9 cellular contexts compared by ENCODE assay signal in the genomic region with DNA sequence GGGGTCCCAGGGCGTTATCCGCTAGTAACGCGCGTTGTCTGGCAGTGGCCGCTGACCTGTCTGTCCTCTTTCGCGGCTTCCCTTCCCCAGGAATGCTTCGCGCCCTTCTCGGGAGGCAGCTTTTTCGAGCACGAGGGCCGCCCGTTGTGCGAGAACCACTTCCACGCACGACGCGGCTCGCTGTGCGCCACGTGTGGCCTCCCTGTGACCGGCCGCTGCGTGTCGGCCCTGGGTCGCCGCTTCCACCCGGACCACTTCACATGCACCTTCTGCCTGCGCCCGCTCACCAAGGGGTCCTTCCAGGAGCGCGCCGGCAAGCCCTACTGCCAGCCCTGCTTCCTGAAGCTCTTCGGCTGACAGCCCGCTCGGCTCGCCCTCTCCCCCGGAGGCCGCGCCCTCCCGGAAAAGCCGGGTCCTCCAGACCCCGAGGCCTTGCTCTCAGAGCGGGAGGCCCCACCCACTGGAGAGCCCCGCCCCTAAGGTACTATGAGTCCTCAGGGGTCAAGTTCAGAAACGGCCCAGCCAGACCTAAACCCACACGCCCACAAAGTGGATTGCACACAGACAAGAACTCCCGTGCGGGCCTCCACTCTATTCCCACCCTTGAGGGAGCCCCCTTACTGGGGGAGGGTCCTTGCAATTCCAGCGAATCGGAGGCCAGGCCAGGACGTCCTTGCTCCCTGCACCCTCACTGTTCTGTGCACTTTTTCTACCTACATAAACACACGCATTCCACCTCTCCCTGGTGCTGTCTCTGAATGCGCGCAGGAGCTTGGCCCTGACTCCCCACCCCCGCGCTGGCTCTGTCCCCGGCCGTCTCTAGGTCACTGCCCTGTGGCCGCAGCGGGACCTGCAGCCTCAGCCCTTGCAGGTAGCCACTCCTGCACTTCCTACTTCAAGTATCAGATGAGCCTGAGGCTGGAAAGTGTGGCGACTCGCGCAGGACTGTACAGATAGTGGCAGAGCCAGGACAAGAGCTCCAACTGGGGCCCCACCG. TPM values are rescaled to one million over a fixed set of nuclear protein-coding genes. Genes with fewer than 3 reads are reported as not detected.
DNase-seq lines count a peak whose midpoint lies in the region; ATAC-seq, FAIRE-seq and TF ChIP-seq lines count a peak whose summit lies in the region.
"Had no signal": no experiment of that assay in that cellular context is flagged by ENCODE, and none has a peak within 500 bp of the region (broad histone marks: within the 10 kb centered on the region; RNA-seq: fewer than 3 reads in every experiment).

No MANE protein-coding gene starts in this region.

- TF ChIP-seq RAD21 in GM12878 (IDR thresholded peaks at IDR 0.05; ENCODE audit: insufficient read depth, low read depth, low read length), result no peak

- no peaks in the 10 kb centered on the region for H3K9me3 Mint-ChIP-seq in natural killer cell treated with Interleukin-12 subunit alpha and Interleukin-12 subunit beta and Interleukin-15 and Interleukin-18, amount 100 ng/mL, for 72 hours

- H2AFZ ChIP-seq in mammary epithelial cell (ENCODE audit: low read depth, low read length) (no peak overlapping the region), GM12878 (ENCODE audit: control insufficient read depth, low read depth, low read length) (peak overlapping the region; percentile 71; the same call in 1 of the 2 replicates)

- TF ChIP-seq CTCF in mammary epithelial cell (conservative IDR thresholded peaks at IDR 0.05 in 1 of 2, IDR thresholded peaks at IDR 0.05 in 1 of 2; ENCODE audit: extremely low read depth in 1 of 2, insufficient read depth in 1 of 2, low read depth in 1 of 2, low read length in 2 of 2) (no peak), GM12878 (IDR thresholded peaks at IDR 0.05 in 2 of 3, conservative IDR thresholded peaks at IDR 0.05 in 1 of 3; ENCODE audit: control insufficient read depth in 2 of 3, extremely low read depth in 1 of 3, insufficient read depth in 1 of 3, low read depth in 3 of 3, low read length in 3 of 3) (no peak)

- H3K4me3 ChIP-seq in mammary epithelial cell (replicated peaks in 1 of 3; ENCODE audit: insufficient read depth in 1 of 3, low read depth in 2 of 3, low read length in 3 of 3) (no peak overlapping the region), GM12878 (peak overlapping the region; percentile 47; the same call in 1 of the 2 replicates)

- H3K9ac ChIP-seq in mammary epithelial cell (ENCODE audit: insufficient read depth, low read length), result no peak overlapping the region
- H3K9ac ChIP-seq in GM12878 (ENCODE audit: control insufficient read depth, insufficient read depth, low read length), result no peak overlapping the region

- H3K4me1 ChIP-seq in mammary epithelial cell (ENCODE audit: insufficient read depth, low read length), result no peaks in the 10 kb centered on the region
- H3K4me1 ChIP-seq in GM12878 (ENCODE audit: control insufficient read depth, insufficient read depth, low read length), result peaks cover 7% of the 10 kb centered on the region; the same call in 1 of the 2 replicates

- peak overlapping the region; percentile 9 to 44 for H3K27ac Mint-ChIP-seq in natural killer cell treated with Interleukin-12 subunit alpha and Interleukin-12 subunit beta and Interleukin-15 and Interleukin-18, amount 100 ng/mL, for 72 hours

- ATAC-seq in GM12878 (peak; percentile 64), GM21526 (IDR thresholded peaks at IDR 0.05; ENCODE audit: low FRiP score, unreplicated experiment) (no peak)
- peak; percentile 39 to 62 for ATAC-seq in natural killer cell treated with Interleukin-12 subunit alpha and Interleukin-12 subunit beta and Interleukin-15 and Interleukin-18, amount 100 ng/mL, for 72 hours

- H3K9me3 ChIP-seq in mammary epithelial cell (replicated peaks; ENCODE audit: insufficient read depth, low read length) (no peaks in the 10 kb centered on the region), GM12878 (replicated peaks; ENCODE audit: control insufficient read depth, insufficient read depth, low read length) (no peaks in the 10 kb centered on the region)

- H3K4me1 Mint-ChIP-seq in natural killer cell treated with Interleukin-12 subunit alpha and Interleukin-12 subunit beta and Interleukin-15 and Interleukin-18, amount 100 ng/mL, for 72 hours (ENCODE audit: low read depth in 2 of 2), result peaks cover 19 to 22% of the 10 kb centered on the region in 2 donors

- intact Hi-C loops in mammary epithelial cell (cut with micrococcal nuclease) (no loop called here), GM12878 (cut with micrococcal nuclease; ENCODE audit: unreplicated experiment) (no loop called here)

- H4K20me1 ChIP-seq in mammary epithelial cell (ENCODE audit: insufficient read depth, low read length), result no peaks in the 10 kb centered on the region
- H4K20me1 ChIP-seq in GM12878 (ENCODE audit: control insufficient read depth, insufficient read depth), result no peaks in the 10 kb centered on the region

- RAD21 ChIA-PET in GM12878 (lab: Charles Lee; ENCODE audit: unreplicated experiment), result no interaction called here

- H3K27me3 ChIP-seq in mammary epithelial cell (ENCODE audit: insufficient read depth, low read length), result no peaks in the 10 kb centered on the region
- H3K27me3 ChIP-seq in GM12878 (replicated peaks in 1 of 2; ENCODE audit: control insufficient read depth in 2 of 2, insufficient read depth in 2 of 2, low read length in 1 of 2), result peaks cover 0 to 11% of the 10 kb centered on the region in 2 experiments; a peak in 3 of 4 replicates

- SMC1A ChIA-PET in GM12878 (lab: Charles Lee; ENCODE audit: uncharacterized antibody, unreplicated experiment), result no interaction called here

- H3K4me2 ChIP-seq in mammary epithelial cell (ENCODE audit: insufficient read depth, low read depth, low read length), result no peak overlapping the region
- peak overlapping the region; percentile 77 for H3K4me2 ChIP-seq in GM12878 (ENCODE audit: control insufficient read depth, insufficient read depth)

- FAIRE-seq in GM12878 (lab: Jason Lieb, UNC), result no peak

- CTCF ChIA-PET in mammary epithelial cell (lab: Charles Lee; ENCODE audit: low non-redundant PET) (no interaction called here), GM12878 (lab: Yijun Ruan, JAX) (no interaction called here)

- peaks cover 10% of the 10 kb centered on the region for H3K36me3 ChIP-seq in mammary epithelial cell (ENCODE audit: insufficient read depth, low read length)
- H3K36me3 ChIP-seq in GM12878 (ENCODE audit: control insufficient read depth in 2 of 2, insufficient read depth in 2 of 2, low read length in 1 of 2), result no peaks in the 10 kb centered on the region

- dilution Hi-C loops in mammary epithelial cell (cut with HindIII; ENCODE audit: low sequenced_read_pairs), result no loop called here

- no peak; the same call in 1 of the 2 replicates for TF ChIP-seq POLR2A in GM12878 (IDR thresholded peaks at IDR 0.05; ENCODE audit: low read depth, low read length)

- 83% methylated on average over 22 of the region's 67 CpGs for WGBS in mammary epithelial cell (ENCODE audit: low coverage, missing lambda C conversion rate)
- WGBS in GM12878 (ENCODE audit: insufficient coverage, insufficient replicate concordance, low lambda C conversion rate, missing lambda C conversion rate), result 28% methylated on average over 64 of the region's 67 CpGs

- H3K27me3 Mint-ChIP-seq in natural killer cell treated with Interleukin-12 subunit alpha and Interleukin-12 subunit beta and Interleukin-15 and Interleukin-18, amount 100 ng/mL, for 72 hours, result peaks cover 0 to 3% of the 10 kb centered on the region in 2 donors

- no TSS peak for BruUV-seq in mammary epithelial cell (replicated peaks; lab: Mats Ljungman, UMichigan)
- BruUV-seq in GM12878 (replicated peaks; lab: Mats Ljungman, UMichigan), result no TSS peak

- H3K79me2 ChIP-seq in mammary epithelial cell (ENCODE audit: insufficient read depth, low read length) (no peaks in the 10 kb centered on the region), GM12878 (ENCODE audit: control insufficient read depth, insufficient read depth, low read length) (no peaks in the 10 kb centered on the region)

- DNase-seq in T47D (ENCODE audit: low read depth in 1 of 2, low spot score in 1 of 2) (peak; percentile 85 to 93), mammary epithelial cell (no peak), NCI-H226 (peak; percentile 44), GM12878 (ENCODE audit: low read depth, low spot score) (no peak), globus pallidus (ENCODE audit: low spot score) (no peak), NCI-H526 treated with DMSO at 0.1 percent for 48 hours (lab: John Stamatoyannopoulos, UW) (no peak)
- no peak for DNase-seq in natural killer cell treated with Interleukin-12 subunit alpha and Interleukin-12 subunit beta and Interleukin-15 and Interleukin-18, amount 100 ng/mL, for 72 hours (ENCODE audit: low spot score)

- TF ChIP-seq EP300 in GM12878 (IDR thresholded peaks at IDR 0.05; ENCODE audit: borderline replicate concordance in 1 of 2, control insufficient read depth in 1 of 2, low read depth in 2 of 2, low read length in 2 of 2), result no peak

- H3K36me3 Mint-ChIP-seq in natural killer cell treated with Interleukin-12 subunit alpha and Interleukin-12 subunit beta and Interleukin-15 and Interleukin-18, amount 100 ng/mL, for 72 hours, result no peaks in the 10 kb centered on the region

- H3K27ac ChIP-seq in mammary epithelial cell (ENCODE audit: insufficient read depth, low read depth, low read length), result no peak overlapping the region
- no peak overlapping the region for H3K27ac ChIP-seq in GM12878 (ENCODE audit: control insufficient read depth, insufficient read depth)

- POLR2A ChIA-PET in GM12878 (lab: Charles Lee), result interaction anchor here (0.6 kb wide), 1 partner anchor 23 kb away, joined by 3 read pairs; no protein-coding TSS in a partner anchor

- peak overlapping the region; percentile 78 for H3K4me3 Mint-ChIP-seq in natural killer cell treated with Interleukin-12 subunit alpha and Interleukin-12 subunit beta and Interleukin-15 and Interleukin-18, amount 100 ng/mL, for 72 hours

- in situ Hi-C loops in T47D (cut with HindIII; ENCODE audit: low pct_unique_long_range_greater_than_20kb, low sequenced_read_pairs) (no loop called here), mammary epithelial cell (cut with MboI; ENCODE audit: low sequenced_read_pairs in 2 of 2) (loop anchor here in 1 of 2 donors (10.0 kb wide), 1 partner anchor 217 kb away; no protein-coding TSS in a partner anchor), GM12878 (cut with MboI) (no loop called here)

RNA-seq across cellular contexts. Expression of a gene that starts 5.4 kb away (rescaled TPM):
- total RNA-seq in mammary epithelial cell (under 1 TPM in 1 of 2 donors, not detected in 1; 0.66 TPM), GM12878 (2014; rRNA removed) (not detected in 2 replicates), GM12878 (2014; rRNA removed; fragmentation: Illumina TruSeq; extraction: Trizol) (not detected in 2 replicates), GM12878 (2021) (not detected in 2 replicates)
- polyA plus RNA-seq in mammary epithelial cell (0.17 TPM), GM12878 (2011; rRNA removed) (not detected in 2 replicates), GM12878 (2014; fragmentation: Illumina TruSeq; extraction: Trizol) (not detected in 2 replicates), GM12878 (2014; fragmentation: Nextera tagmentation; extraction: Ambion mirVana) (1 to 10 TPM; 3.6 to 4.3 TPM), GM12878 (2014; rRNA removed) (not detected in 2 replicates), GM12878 (2016; fragmentation: Nextera tagmentation; extraction: Ambion mirVana) (1 to 10 TPM; 4.6 to 4.8 TPM)
- polyA minus RNA-seq in mammary epithelial cell, result not detected
- not detected in 2 replicates for total RNA-seq in GM12878 (2013; cell fraction: nucleolus; rRNA removed)
- polyA plus RNA-seq in GM12878 (2011; ENCODE audit: low read depth), result 18.5 TPM
- not detected in 2 replicates for polyA plus RNA-seq in GM12878 (2011; cell fraction: cytosol; rRNA removed)
- polyA plus RNA-seq in GM12878 (2011; cell fraction: nucleus; rRNA removed), result not detected in 2 replicates
- polyA plus RNA-seq in GM12878 (2012), result 0.11 and 0.24 TPM in 2 replicates
- polyA minus RNA-seq in GM12878 (2011; rRNA and poly(A)+ RNA removed), result not detected in 2 replicates
- not detected in 2 replicates for polyA minus RNA-seq in GM12878 (2011; cell fraction: cytosol; rRNA and poly(A)+ RNA removed)
- not detected in 2 replicates for polyA minus RNA-seq in GM12878 (2011; cell fraction: nucleus; rRNA and poly(A)+ RNA removed)
- total RNA-seq in natural killer cell treated with Interleukin-12 subunit alpha and Interleukin-12 subunit beta and Interleukin-15 and Interleukin-18, amount 100 ng/mL, for 72 hours, result not detected
- polyA plus RNA-seq: BJ had no signal

RNA-seq across cellular contexts. Expression of a gene that starts 5.6 kb away (rescaled TPM):
- total RNA-seq in mammary epithelial cell (10 to 100 TPM; 45.4 to 50.7 TPM), GM12878 (2014; rRNA removed) (0.05 and 0.45 TPM in 2 replicates), GM12878 (2014; rRNA removed; fragmentation: Illumina TruSeq; extraction: Trizol) (0.05 and 0.13 TPM in 2 replicates), GM12878 (2021) (0.24 and 0.49 TPM in 2 replicates)
- polyA plus RNA-seq in mammary epithelial cell (22.7 TPM), GM12878 (2011; rRNA removed) (0.19 and 0.41 TPM in 2 replicates), GM12878 (2014; fragmentation: Illumina TruSeq; extraction: Trizol) (0.06 and 0.26 TPM in 2 replicates), GM12878 (2014; fragmentation: Nextera tagmentation; extraction: Ambion mirVana) (not detected), GM12878 (2014; rRNA removed) (0.06 and 2.3 TPM in 2 replicates), GM12878 (2016; fragmentation: Nextera tagmentation; extraction: Ambion mirVana) (under 1 TPM; 0.38 to 0.42 TPM)
- polyA minus RNA-seq in mammary epithelial cell, result 62.4 TPM
- 0.23 TPM in 1 of 2 replicates, not detected in the other for total RNA-seq in GM12878 (2013; cell fraction: nucleolus; rRNA removed)
- polyA plus RNA-seq in GM12878 (2011; ENCODE audit: low read depth), result 0.41 TPM
- 0.12 and 0.31 TPM in 2 replicates for polyA plus RNA-seq in GM12878 (2011; cell fraction: cytosol; rRNA removed)
- 0.50 and 0.81 TPM in 2 replicates for polyA plus RNA-seq in GM12878 (2011; cell fraction: nucleus; rRNA removed)
- polyA plus RNA-seq in GM12878 (2012), result 1.4 and 1.8 TPM in 2 replicates
- polyA minus RNA-seq in GM12878 (2011; rRNA and poly(A)+ RNA removed), result 0.51 and 1.1 TPM in 2 replicates
- polyA minus RNA-seq in GM12878 (2011; cell fraction: cytosol; rRNA and poly(A)+ RNA removed), result 0.80 TPM in 1 of 2 replicates, not detected in the other
- 0.73 and 0.96 TPM in 2 replicates for polyA minus RNA-seq in GM12878 (2011; cell fraction: nucleus; rRNA and poly(A)+ RNA removed)
- under 1 TPM; 0.55 to 0.75 TPM for total RNA-seq in natural killer cell treated with Interleukin-12 subunit alpha and Interleukin-12 subunit beta and Interleukin-15 and Interleukin-18, amount 100 ng/mL, for 72 hours

RNA-seq across cellular contexts. Expression of a gene that starts 18.2 kb away (rescaled TPM):
- total RNA-seq in mammary epithelial cell (10 to 100 TPM in 1 of 2 donors, 1 to 10 TPM in 1; 8.7 to 10.7 TPM), GM12878 (2014; rRNA removed) (6.6 and 7.6 TPM in 2 replicates), GM12878 (2014; rRNA removed; fragmentation: Illumina TruSeq; extraction: Trizol) (2.3 and 2.8 TPM in 2 replicates), GM12878 (2021) (11.5 and 13.2 TPM in 2 replicates)
- polyA plus RNA-seq in mammary epithelial cell (6.4 TPM), GM12878 (2011; rRNA removed) (3.2 and 3.6 TPM in 2 replicates), GM12878 (2014; fragmentation: Illumina TruSeq; extraction: Trizol) (0.89 and 1.5 TPM in 2 replicates), GM12878 (2014; fragmentation: Nextera tagmentation; extraction: Ambion mirVana) (under 1 TPM; 0.06 to 0.51 TPM), GM12878 (2014; rRNA removed) (7.7 and 9.3 TPM in 2 replicates), GM12878 (2016; fragmentation: Nextera tagmentation; extraction: Ambion mirVana) (10 to 100 TPM in 1 of 2 experiments, 1 to 10 TPM in 1; 9.8 to 12.0 TPM)
- polyA minus RNA-seq in mammary epithelial cell, result 9.8 TPM
- 13.7 and 13.8 TPM in 2 replicates for total RNA-seq in GM12878 (2013; cell fraction: nucleolus; rRNA removed)
- polyA plus RNA-seq in GM12878 (2011; ENCODE audit: low read depth), result 2.3 TPM
- 7.3 and 10.6 TPM in 2 replicates for polyA plus RNA-seq in GM12878 (2011; cell fraction: cytosol; rRNA removed)
- polyA plus RNA-seq in GM12878 (2011; cell fraction: nucleus; rRNA removed), result 54.0 and 79.7 TPM in 2 replicates
- 6.7 and 11.5 TPM in 2 replicates for polyA plus RNA-seq in GM12878 (2012)
- 4.7 and 8.0 TPM in 2 replicates for polyA minus RNA-seq in GM12878 (2011; rRNA and poly(A)+ RNA removed)
- 6.7 and 8.6 TPM in 2 replicates for polyA minus RNA-seq in GM12878 (2011; cell fraction: cytosol; rRNA and poly(A)+ RNA removed)
- polyA minus RNA-seq in GM12878 (2011; cell fraction: nucleus; rRNA and poly(A)+ RNA removed), result 9.9 and 16.3 TPM in 2 replicates
- total RNA-seq in natural killer cell treated with Interleukin-12 subunit alpha and Interleukin-12 subunit beta and Interleukin-15 and Interleukin-18, amount 100 ng/mL, for 72 hours, result 10 to 100 TPM; 31.6 to 36.0 TPM

RNA-seq across cellular contexts. Expression of a gene that starts 30.7 kb away (rescaled TPM):
- total RNA-seq in mammary epithelial cell (10 to 100 TPM; 40.5 to 46.5 TPM), GM12878 (2014; rRNA removed) (28.3 and 32.0 TPM in 2 replicates), GM12878 (2014; rRNA removed; fragmentation: Illumina TruSeq; extraction: Trizol) (20.3 and 21.3 TPM in 2 replicates), GM12878 (2021) (43.6 and 46.3 TPM in 2 replicates)
- polyA plus RNA-seq in mammary epithelial cell (16.2 TPM), GM12878 (2011; rRNA removed) (17.3 and 25.3 TPM in 2 replicates), GM12878 (2014; fragmentation: Illumina TruSeq; extraction: Trizol) (8.6 and 30.2 TPM in 2 replicates), GM12878 (2014; fragmentation: Nextera tagmentation; extraction: Ambion mirVana) (under 1 TPM; 0.20 to 0.26 TPM), GM12878 (2014; rRNA removed) (43.0 and 48.5 TPM in 2 replicates), GM12878 (2016; fragmentation: Nextera tagmentation; extraction: Ambion mirVana) (10 to 100 TPM; 29.1 to 32.8 TPM)
- 22.3 TPM for polyA minus RNA-seq in mammary epithelial cell
- total RNA-seq in GM12878 (2013; cell fraction: nucleolus; rRNA removed), result 101 and 113 TPM in 2 replicates
- 25.4 TPM for polyA plus RNA-seq in GM12878 (2011; ENCODE audit: low read depth)
- 30.2 and 35.7 TPM in 2 replicates for polyA plus RNA-seq in GM12878 (2011; cell fraction: cytosol; rRNA removed)
- polyA plus RNA-seq in GM12878 (2011; cell fraction: nucleus; rRNA removed), result 153 and 165 TPM in 2 replicates
- 45.4 and 48.7 TPM in 2 replicates for polyA plus RNA-seq in GM12878 (2012)
- 17.1 and 29.1 TPM in 2 replicates for polyA minus RNA-seq in GM12878 (2011; rRNA and poly(A)+ RNA removed)
- 7.4 and 11.1 TPM in 2 replicates for polyA minus RNA-seq in GM12878 (2011; cell fraction: cytosol; rRNA and poly(A)+ RNA removed)
- 18.6 and 23.6 TPM in 2 replicates for polyA minus RNA-seq in GM12878 (2011; cell fraction: nucleus; rRNA and poly(A)+ RNA removed)
- total RNA-seq in natural killer cell treated with Interleukin-12 subunit alpha and Interleukin-12 subunit beta and Interleukin-15 and Interleukin-18, amount 100 ng/mL, for 72 hours, result 10 to 100 TPM; 42.1 to 48.5 TPM

RNA-seq across cellular contexts. Expression of a gene that starts 34.9 kb away (rescaled TPM):
- total RNA-seq in mammary epithelial cell (under 1 TPM; 0.09 to 0.17 TPM), GM12878 (2014; rRNA removed) (0.05 and 0.06 TPM in 2 replicates), GM12878 (2014; rRNA removed; fragmentation: Illumina TruSeq; extraction: Trizol) (0.09 TPM in 1 of 2 replicates, not detected in the other), GM12878 (2021) (0.16 and 0.26 TPM in 2 replicates)
- polyA plus RNA-seq in mammary epithelial cell (0.06 TPM), GM12878 (2011; rRNA removed) (0.06 and 0.07 TPM in 2 replicates), GM12878 (2014; fragmentation: Illumina TruSeq; extraction: Trizol) (0.03 TPM in 1 of 2 replicates, not detected in the other), GM12878 (2014; fragmentation: Nextera tagmentation; extraction: Ambion mirVana) (under 1 TPM in 1 of 2 experiments, not detected in 1; 0.04 TPM), GM12878 (2014; rRNA removed) (0.08 and 0.20 TPM in 2 replicates), GM12878 (2016; fragmentation: Nextera tagmentation; extraction: Ambion mirVana) (under 1 TPM; 0.09 to 0.25 TPM)
- polyA minus RNA-seq in mammary epithelial cell, result not detected
- total RNA-seq in GM12878 (2013; cell fraction: nucleolus; rRNA removed), result not detected in 2 replicates
- not detected for polyA plus RNA-seq in GM12878 (2011; ENCODE audit: low read depth)
- polyA plus RNA-seq in GM12878 (2011; cell fraction: cytosol; rRNA removed), result 0.10 and 0.15 TPM in 2 replicates
- 0.06 TPM in 1 of 2 replicates, not detected in the other for polyA plus RNA-seq in GM12878 (2011; cell fraction: nucleus; rRNA removed)
- polyA plus RNA-seq in GM12878 (2012), result 0.07 and 0.09 TPM in 2 replicates
- 0.10 and 0.15 TPM in 2 replicates for polyA minus RNA-seq in GM12878 (2011; rRNA and poly(A)+ RNA removed)
- polyA minus RNA-seq in GM12878 (2011; cell fraction: cytosol; rRNA and poly(A)+ RNA removed), result not detected in 2 replicates
- 0.12 TPM in 1 of 2 replicates, not detected in the other for polyA minus RNA-seq in GM12878 (2011; cell fraction: nucleus; rRNA and poly(A)+ RNA removed)
- under 1 TPM in 1 of 2 donors, not detected in 1; 0.17 TPM for total RNA-seq in natural killer cell treated with Interleukin-12 subunit alpha and Interleukin-12 subunit beta and Interleukin-15 and Interleukin-18, amount 100 ng/mL, for 72 hours

Comparison
In these comparisons a context has a peak if more than half of its experiments do, and no peak if none do; other contexts are left out.
1. DNase-seq: peak in T47D (2 of 2) and NCI-H226 (single experiment); none in mammary epithelial cell (single experiment), GM12878 (single experiment), natural killer cell treated with Interleukin-12 subunit alpha and Interleukin-12 subunit beta and Interleukin-15 and Interleukin-18, amount 100 ng/mL, for 72 hours (single experiment), globus pallidus (single experiment) and NCI-H526 treated with DMSO at 0.1 percent for 48 hours (single experiment).
2. RNA of a gene that starts 5.6 kb away (total RNA-seq): 45.4 to 50.7 TPM in mammary epithelial cell; 0.55 to 0.75 TPM in natural killer cell treated with Interleukin-12 subunit alpha and Interleukin-12 subunit beta and Interleukin-15 and Interleukin-18, amount 100 ng/mL, for 72 hours and 0.05 to 0.49 TPM in GM12878; every median in the first group is over 10 times any median in the second.